ENCODE assay signal across 16 cellular contexts in genomic region chr9:132908635-132909034, GRCh38. TPM values are rescaled to one million over a fixed set of nuclear protein-coding genes. Genes with fewer than 3 reads are reported as not detected.
DNase-seq lines count a peak whose midpoint lies in the region; ATAC-seq and TF ChIP-seq lines count a peak whose summit lies in the region.
"Had no signal": no experiment of that assay in that cellular context is flagged by ENCODE, and none has a peak within 500 bp of the region (broad histone marks: within the 10 kb centered on the region; RNA-seq: fewer than 3 reads in every experiment).

No MANE protein-coding gene starts in this region.

- no peaks in the 10 kb centered on the region for H3K9me3 Mint-ChIP-seq in T-cell

- ATAC-seq in T-cell (replicated peaks in 1 of 4) (peak in 3 of 4 experiments; percentile 57 to 74 (median 64)), GM21619 (IDR thresholded peaks at IDR 0.05; ENCODE audit: unreplicated experiment) (no peak)

- H3K27me3 Mint-ChIP-seq in T-cell: no peaks in the 10 kb centered on the region
- H3K27me3 Mint-ChIP-seq: B cell had no signal

- in situ Hi-C loops in GM13977 (cut with MboI; ENCODE audit: low pct_unique_long_range_greater_than_20kb, low sequenced_read_pairs, unreplicated experiment): no loop called here

- H3K4me3 Mint-ChIP-seq in T-cell: peak overlapping the region in 2 of 3 donors; percentile 4 to 25
- H3K4me3 Mint-ChIP-seq: B cell had no signal

- peaks cover 14 to 16% (median 14%) of the 10 kb centered on the region in 3 donors for H3K4me1 Mint-ChIP-seq in T-cell
- H3K4me1 Mint-ChIP-seq: B cell had no signal

- H3K27ac Mint-ChIP-seq in T-cell: peak overlapping the region; percentile 61 to 71
- H3K27ac Mint-ChIP-seq: B cell had no signal

- no peak for TF ChIP-seq CTCF in GM13977 (IDR thresholded peaks at IDR 0.05; ENCODE audit: extremely low read depth, insufficient read depth, missing control alignments)

- POLR2A ChIA-PET in T-cell (lab: Charles Lee): interaction anchor here in 1 of 2 donors (0.7 to 1.1 kb wide), 3 partner anchors 29 to 122 kb away, joined by 3 to 7 read pairs (median 5); no protein-coding TSS in a partner anchor

- DNase-seq in stimulated activated naive CD4-positive, alpha-beta T cell treated with Interleukin-2 at 50 U/mL for 16 hours (lab: John Stamatoyannopoulos, UW): peak; percentile 5
- DNase-seq in stimulated activated naive CD4-positive, alpha-beta T cell (lab: John Stamatoyannopoulos, UW): no peak
- DNase-seq in T-cell (peak in 22 of 34 experiments; percentile 2 to 36 (median 24)), NCI-H2171 (lab: John Stamatoyannopoulos, UW) (no peak), GM13977 (ENCODE audit: low spot score) (no peak)
- DNase-seq in effector CD4-positive, alpha-beta T cell: peak; percentile 5
- DNase-seq: DMS 273 treated with DMSO at 0.1 percent for 48 hours, GOT3, KBM-7, NCI-H1105, NCI-H1694 treated with DMSO at 0.1 percent for 48 hours, NCI-H446 treated with DMSO at 0.1 percent for 48 hours, NCI-H774, PC-9 had no signal

- CTCF ChIA-PET in T-cell (lab: Charles Lee): interaction anchor here in 1 of 2 donors (0.7 to 1.1 kb wide), 4 partner anchors 9 to 109 kb away, joined by 3 to 8 read pairs (median 6); partner anchors contain the start of gene SPACA9

- H3K36me3 Mint-ChIP-seq in T-cell: peaks cover 37% of the 10 kb centered on the region

RNA-seq across cellular contexts. Expression of gene SPACA9, which starts 29.9 kb away (rescaled TPM):
- total RNA-seq in T-cell: 1 to 10 TPM; 1.2 to 2.5 (median 2.0) TPM

RNA-seq across cellular contexts. Expression of gene AK8, which starts 30.6 kb away (rescaled TPM):
- not detected for total RNA-seq in T-cell

RNA-seq across cellular contexts. Expression of gene TSC1, which starts 35.8 kb away (rescaled TPM):
- 10 to 100 TPM; 56.4 to 70.4 (median 59.8) TPM for total RNA-seq in T-cell

Comparison
In these comparisons a context has a peak if more than half of its experiments do, and no peak if none do; other contexts are left out.
1. DNase-seq: peak in stimulated activated naive CD4-positive, alpha-beta T cell treated with Interleukin-2 at 50 U/mL for 16 hours (single experiment), T-cell (22 of 34) and effector CD4-positive, alpha-beta T cell (single experiment); none in stimulated activated naive CD4-positive, alpha-beta T cell (0 of 6), NCI-H2171 (single experiment) and GM13977 (single experiment).